In genomic region chr1:156097499-156098178, GRCh38 we compare ENCODE assay signal across 2 cellular contexts.
TF ChIP-seq lines count a peak whose summit lies in the region.

No MANE protein-coding gene starts in this region.

TF ChIP-seq in GM12891, 5 proteins besides CTCF, POLR2A, EP300 and RAD21:
- TF ChIP-seq POU2F2 (IDR thresholded peaks at IDR 0.05; ENCODE audit: low read depth, low read length) (peak; percentile 22; the same call in 1 of the 2 replicates), POLR2AphosphoS5 (IDR thresholded peaks at IDR 0.05; ENCODE audit: low read depth, low read length) (no peak), PAX5 (IDR thresholded peaks at IDR 0.05; ENCODE audit: insufficient read depth, low read length, severe bottlenecking) (no peak), TAF1 (IDR thresholded peaks at IDR 0.05; ENCODE audit: low read depth, low read length) (0 out of 2 replicates have a peak, but pooled peaks have one; percentile 36)

TF ChIP-seq in H1, 55 proteins besides CTCF, POLR2A, EP300 and RAD21:
- TF ChIP-seq JUN (IDR thresholded peaks at IDR 0.05; ENCODE audit: low read depth, low read length) (no peak), MAFK (IDR thresholded peaks at IDR 0.05; ENCODE audit: low read depth, low read length) (no peak), EZH2 (IDR thresholded peaks at IDR 0.05; ENCODE audit: low read depth, low read length, severe bottlenecking) (no peak), CBX5 (IDR thresholded peaks at IDR 0.05; ENCODE audit: low read depth, low read length) (no peak)
